Comparison of ENCODE assay signal across 19 cellular contexts in the genomic region with DNA sequence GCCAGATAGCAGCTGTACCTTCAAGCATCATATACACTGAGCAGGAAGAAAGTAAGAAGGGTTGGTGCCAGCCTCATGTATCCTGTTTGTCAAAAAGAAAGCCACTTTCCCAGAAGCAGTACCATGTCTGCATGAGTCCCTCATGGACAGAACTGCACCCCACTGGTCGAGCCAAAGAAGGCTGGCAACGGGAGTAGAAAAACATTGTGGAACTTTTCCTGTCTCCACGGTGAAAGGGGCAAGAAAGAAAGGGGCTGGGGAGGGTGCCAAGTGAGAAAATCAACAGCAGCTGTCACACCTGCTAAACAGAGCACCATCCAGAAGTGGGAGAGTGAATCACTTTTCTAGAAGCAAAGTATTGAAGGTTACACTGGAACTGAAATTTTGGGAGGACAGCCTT.
DNase-seq lines count a peak whose midpoint lies in the region; ATAC-seq, FAIRE-seq and TF ChIP-seq lines count a peak whose summit lies in the region.
"Had no signal": no experiment of that assay in that cellular context is flagged by ENCODE, and none has a peak within 500 bp of the region (broad histone marks: within the 10 kb centered on the region; RNA-seq: fewer than 3 reads in every experiment).

No MANE protein-coding gene starts in this region.

- TF ChIP-seq POLR2A in endothelial cell of umbilical vein (IDR thresholded peaks at IDR 0.05; ENCODE audit: low read depth, low read length) = no peak
- no peak for TF ChIP-seq POLR2A in thyroid gland (IDR thresholded peaks at IDR 0.05)

- intact Hi-C loops in endothelial cell of umbilical vein (cut with micrococcal nuclease) = loop anchor here (5.0 to 10.0 kb wide), 2 partner anchors 263 to 644 kb away; no protein-coding TSS in a partner anchor
- intact Hi-C loops in thyroid gland (cut with DNase I) = loop anchor here (10.0 kb wide), 2 partner anchors 616 to 656 kb away; no protein-coding TSS in a partner anchor

- no peak for FAIRE-seq in endothelial cell of umbilical vein (lab: Jason Lieb, UNC)
- FAIRE-seq: GM12892, GM18507 had no signal

- H2AFZ ChIP-seq in endothelial cell of umbilical vein (ENCODE audit: low read depth, low read length) = peak overlapping the region; percentile 42

- peaks cover 5% of the 10 kb centered on the region for H3K4me1 Mint-ChIP-seq in endothelial cell (ENCODE audit: unreplicated experiment)
- H3K4me1 Mint-ChIP-seq in CD8-positive, alpha-beta memory T cell = no peaks in the 10 kb centered on the region

- no peaks in the 10 kb centered on the region for H3K79me2 ChIP-seq in endothelial cell of umbilical vein (ENCODE audit: control insufficient read depth, insufficient read depth, low read length)

- TF ChIP-seq CTCF in endothelial cell of umbilical vein (IDR thresholded peaks at IDR 0.05; ENCODE audit: extremely low read depth in 1 of 2, insufficient read depth in 1 of 2, low read depth in 1 of 2, low read length in 2 of 2) (no peak), thyroid gland (IDR thresholded peaks at IDR 0.05) (no peak), endothelial cell (IDR thresholded peaks at IDR 0.05; ENCODE audit: unreplicated experiment) (no peak)

- CTCF ChIA-PET in endothelial cell of umbilical vein (lab: Charles Lee) = no interaction called here
- CTCF ChIA-PET in CD8-positive, alpha-beta memory T cell (lab: Charles Lee) = no interaction called here

- H3K4me1 ChIP-seq in endothelial cell of umbilical vein (ENCODE audit: control insufficient read depth, extremely low read depth, insufficient read depth, low read length) (peaks cover 3% of the 10 kb centered on the region), thyroid gland (peaks cover 4 to 9% of the 10 kb centered on the region in 2 donors)
- no peaks in the 10 kb centered on the region for H3K4me1 ChIP-seq in CD8-positive, alpha-beta memory T cell (ENCODE audit: insufficient read depth, low read length)

- H4K20me1 ChIP-seq in endothelial cell of umbilical vein (replicated peaks; ENCODE audit: control insufficient read depth, extremely low read depth, insufficient read depth, low read length) = no peaks in the 10 kb centered on the region

- no peak overlapping the region for H3K27ac ChIP-seq in endothelial cell of umbilical vein (ENCODE audit: insufficient read depth, low read depth, low read length)
- H3K27ac ChIP-seq in thyroid gland = no peak overlapping the region
- H3K27ac ChIP-seq in CD8-positive, alpha-beta memory T cell (ENCODE audit: low read depth, low read length) = no peak overlapping the region
- H3K27ac ChIP-seq: SJSA1 had no signal

- no peaks in the 10 kb centered on the region for H3K36me3 ChIP-seq in endothelial cell of umbilical vein (ENCODE audit: control insufficient read depth in 2 of 2, extremely low read depth in 1 of 2, insufficient read depth in 2 of 2, low read length in 2 of 2)
- H3K36me3 ChIP-seq in thyroid gland = no peaks in the 10 kb centered on the region
- no peaks in the 10 kb centered on the region for H3K36me3 ChIP-seq in CD8-positive, alpha-beta memory T cell (ENCODE audit: insufficient read depth, low read length)
- H3K36me3 ChIP-seq: SJSA1 had no signal

- no peak overlapping the region for H3K9ac ChIP-seq in endothelial cell of umbilical vein (replicated peaks; ENCODE audit: extremely low read depth, insufficient read depth, low read length)

- no peaks in the 10 kb centered on the region for H3K9me3 Mint-ChIP-seq in endothelial cell (ENCODE audit: unreplicated experiment)
- H3K9me3 Mint-ChIP-seq in CD8-positive, alpha-beta memory T cell = no peaks in the 10 kb centered on the region

- no peak for ATAC-seq in GM19035 (IDR thresholded peaks at IDR 0.05; ENCODE audit: unreplicated experiment)

- 20 to 23% methylated on average over 3 of the region's 3 CpGs for WGBS in thyroid gland, 2 donors

- dilution Hi-C loops in endothelial cell of umbilical vein (cut with MboI; ENCODE audit: extremely low pct_ligation_motif_present, low sequenced_read_pairs) = no loop called here

- H3K27ac Mint-ChIP-seq in endothelial cell (ENCODE audit: unreplicated experiment) = no peak overlapping the region
- no peak overlapping the region for H3K27ac Mint-ChIP-seq in CD8-positive, alpha-beta memory T cell
- H3K27ac Mint-ChIP-seq: B cell had no signal

- peaks cover 3% of the 10 kb centered on the region for H3K27me3 Mint-ChIP-seq in endothelial cell (ENCODE audit: unreplicated experiment)
- peaks cover 4 to 31% of the 10 kb centered on the region in 2 donors for H3K27me3 Mint-ChIP-seq in CD8-positive, alpha-beta memory T cell
- H3K27me3 Mint-ChIP-seq: B cell had no signal

- H3K27me3 ChIP-seq in endothelial cell of umbilical vein (ENCODE audit: control insufficient read depth in 2 of 2, insufficient read depth in 2 of 2, low read length in 2 of 2) (no peaks in the 10 kb centered on the region), thyroid gland (no peaks in the 10 kb centered on the region)
- H3K27me3 ChIP-seq in CD8-positive, alpha-beta memory T cell (ENCODE audit: insufficient read depth, low read length, poor library complexity, severe bottlenecking) = no peaks in the 10 kb centered on the region
- H3K27me3 ChIP-seq: SJSA1 had no signal

- no peak overlapping the region for H3K4me3 ChIP-seq in endothelial cell of umbilical vein (replicated peaks in 1 of 3; ENCODE audit: insufficient read depth in 1 of 3, low read depth in 1 of 3, low read length in 3 of 3)
- H3K4me3 ChIP-seq in thyroid gland (replicated peaks in 1 of 3) = no peak overlapping the region
- H3K4me3 ChIP-seq in CD8-positive, alpha-beta memory T cell (ENCODE audit: low read length) = no peak overlapping the region
- H3K4me3 ChIP-seq: SJSA1 had no signal

- no peak overlapping the region for H3K4me3 Mint-ChIP-seq in endothelial cell (ENCODE audit: unreplicated experiment)
- no peak overlapping the region for H3K4me3 Mint-ChIP-seq in CD8-positive, alpha-beta memory T cell
- H3K4me3 Mint-ChIP-seq: B cell had no signal

- POLR2A ChIA-PET in endothelial cell of umbilical vein (lab: Charles Lee) = no interaction called here
- POLR2A ChIA-PET in CD8-positive, alpha-beta memory T cell (lab: Charles Lee) = no interaction called here

- H3K9me1 ChIP-seq in endothelial cell of umbilical vein (replicated peaks; ENCODE audit: control insufficient read depth, extremely low read depth, insufficient read depth, low read length) = no peaks in the 10 kb centered on the region

- DNase-seq in NCI-H82 (lab: John Stamatoyannopoulos, UW) (peak; percentile 34), NCI-H82 treated with DMSO at 0.1 percent for 48 hours (lab: John Stamatoyannopoulos, UW; ENCODE audit: unreplicated experiment) (no peak), NCI-H446 (lab: John Stamatoyannopoulos, UW) (peak; percentile 89 to 95), endothelial cell of umbilical vein (ENCODE audit: low read depth, low spot score) (peak; percentile 42), thyroid gland (peak; percentile 39 to 44), endothelial cell (ENCODE audit: low spot score) (no peak)
- no peak for DNase-seq in CD8-positive, alpha-beta memory T cell
- DNase-seq: Caco-2, Kasumi-1, NCI-H1417 treated with DMSO at 0.1 percent for 48 hours, NCI-H187 treated with DMSO at 0.1 percent for 48 hours, NCI-H510A, NCI-H774, SW 1271 had no signal

- H3K36me3 Mint-ChIP-seq in endothelial cell (ENCODE audit: low read depth, unreplicated experiment) = no peaks in the 10 kb centered on the region
- H3K36me3 Mint-ChIP-seq in CD8-positive, alpha-beta memory T cell = no peaks in the 10 kb centered on the region

- H3K9me3 ChIP-seq in endothelial cell of umbilical vein (replicated peaks; ENCODE audit: control insufficient read depth, insufficient read depth, low read length) (no peaks in the 10 kb centered on the region), thyroid gland (no peaks in the 10 kb centered on the region)
- no peaks in the 10 kb centered on the region for H3K9me3 ChIP-seq in CD8-positive, alpha-beta memory T cell (ENCODE audit: low read length)
- H3K9me3 ChIP-seq: Caco-2, SJSA1 had no signal

- H3K4me2 ChIP-seq in endothelial cell of umbilical vein (ENCODE audit: insufficient read depth, low read length) = no peak overlapping the region

- no TSS peak for BruUV-seq in endothelial cell of umbilical vein (replicated peaks; lab: Mats Ljungman, UMichigan)

TF ChIP-seq in endothelial cell of umbilical vein, 7 proteins besides CTCF, POLR2A, EP300 and RAD21:
- no peak for TF ChIP-seq MYC (IDR thresholded peaks at IDR 0.05; ENCODE audit: low read depth, low read length)
- no peak for TF ChIP-seq FOS (IDR thresholded peaks at IDR 0.05; ENCODE audit: borderline replicate concordance, insufficient read depth, low read length)
- no peak for TF ChIP-seq JUN (IDR thresholded peaks at IDR 0.05; ENCODE audit: borderline replicate concordance, insufficient read depth, insufficient read length, low read depth)
- TF ChIP-seq POLR2AphosphoS5 (IDR thresholded peaks at IDR 0.05; ENCODE audit: insufficient read depth, low read depth, low read length) = no peak
- TF ChIP-seq EZH2 (IDR thresholded peaks at IDR 0.05; ENCODE audit: borderline replicate concordance, low read depth, low read length, severe bottlenecking) = no peak
- no peak for TF ChIP-seq GATA2 (IDR thresholded peaks at IDR 0.05; ENCODE audit: insufficient read depth, insufficient read length, low read depth, low read length)

Comparison
In these comparisons a context has a peak if more than half of its experiments do, and no peak if none do; other contexts are left out.
1. DNase-seq: peak in NCI-H82 (single experiment), NCI-H446 (2 of 2), endothelial cell of umbilical vein (single experiment) and thyroid gland (2 of 2); none in NCI-H82 treated with DMSO at 0.1 percent for 48 hours (single experiment), endothelial cell (single experiment) and CD8-positive, alpha-beta memory T cell (0 of 5).